22 cellular contexts compared by ENCODE assay signal in genomic region chr10:64534616-64535015, GRCh38.
DNase-seq lines count a peak whose midpoint lies in the region; ATAC-seq, FAIRE-seq and TF ChIP-seq lines count a peak whose summit lies in the region.
"Had no signal": no experiment of that assay in that cellular context is flagged by ENCODE, and none has a peak within 500 bp of the region (broad histone marks: within the 10 kb centered on the region; RNA-seq: fewer than 3 reads in every experiment).

No MANE protein-coding gene starts in this region.

- intact Hi-C loops in dorsolateral prefrontal cortex (cut with DNase I), result no loop called here

- H4K20me1 ChIP-seq in GM23338 (replicated peaks; ENCODE audit: insufficient read depth), result no peaks in the 10 kb centered on the region
- H4K20me1 ChIP-seq in astrocyte (ENCODE audit: insufficient read depth, low read length), result no peaks in the 10 kb centered on the region
- peaks cover 4% of the 10 kb centered on the region for H4K20me1 ChIP-seq in H9 (ENCODE audit: control insufficient read depth, insufficient read depth, insufficient read length)

- no CpG with 5 or more reads among the region's 2 CpGs for WGBS in H9 (ENCODE audit: extremely low coverage, insufficient read length, low lambda C conversion rate)

- H3K4me2 ChIP-seq in GM23338 (no peak overlapping the region), astrocyte (ENCODE audit: low read length) (no peak overlapping the region), H9 (ENCODE audit: insufficient read depth, insufficient read length, low read length) (no peak overlapping the region)
- H3K4me2 ChIP-seq: A549 had no signal

- H3K27ac ChIP-seq in GM23338 (ENCODE audit: low read depth) (no peak overlapping the region), astrocyte (ENCODE audit: low read depth, low read length) (no peak overlapping the region), dorsolateral prefrontal cortex (peak overlapping the region in 58 of 59 donors; percentile 59 to 95 (median 88)), H9 (ENCODE audit: insufficient read length, low read depth, low read length) (no peak overlapping the region)
- H3K27ac ChIP-seq: 22Rv1, A549, C4-2B, GM23248 had no signal

- H2AK5ac ChIP-seq in H9 (ENCODE audit: insufficient read length, low read length), result no peak overlapping the region

- H3K79me2 ChIP-seq in GM23338 (replicated peaks; ENCODE audit: insufficient read depth) (no peaks in the 10 kb centered on the region), astrocyte (ENCODE audit: insufficient read depth, low read length) (no peaks in the 10 kb centered on the region), H9 (ENCODE audit: insufficient read depth, low read length) (no peaks in the 10 kb centered on the region)

- H3K79me1 ChIP-seq in H9 (ENCODE audit: insufficient read depth, low read depth, low read length, poor library complexity, severe bottlenecking), result no peaks in the 10 kb centered on the region

- H3K9me3 ChIP-seq in astrocyte (ENCODE audit: insufficient read depth, low read depth, low read length) (no peaks in the 10 kb centered on the region), H9 (ENCODE audit: control insufficient read depth, low read depth, low read length) (no peaks in the 10 kb centered on the region)
- H3K9me3 ChIP-seq: A549, Caco-2 had no signal

- no peak overlapping the region for H3K23ac ChIP-seq in H9 (ENCODE audit: insufficient read length, low read depth, low read length)

- H3K9ac ChIP-seq in astrocyte (ENCODE audit: low read length) (no peak overlapping the region), H9 (ENCODE audit: extremely low read depth, insufficient read length, low read length) (no peak overlapping the region)
- H3K9ac ChIP-seq: GM23248 had no signal

- no peaks in the 10 kb centered on the region for H3K27me3 Mint-ChIP-seq in GM23338 (ENCODE audit: insufficient read depth, low read depth, poor library complexity)
- H3K27me3 Mint-ChIP-seq in astrocyte (ENCODE audit: low read depth, unreplicated experiment), result peaks cover 3% of the 10 kb centered on the region
- H3K27me3 Mint-ChIP-seq in H9 (ENCODE audit: low read depth), result no peaks in the 10 kb centered on the region
- H3K27me3 Mint-ChIP-seq: CD4-positive, alpha-beta T cell had no signal

- no peaks in the 10 kb centered on the region for H3F3A ChIP-seq in GM23338 (replicated peaks; ENCODE audit: low read depth)

- no peak overlapping the region for H2BK20ac ChIP-seq in H9 (ENCODE audit: low read depth, low read length, poor library complexity, severe bottlenecking)

- H3K23me2 ChIP-seq in H9 (ENCODE audit: insufficient read length, low read depth, low read length, poor library complexity, severe bottlenecking), result no peaks in the 10 kb centered on the region

- H3K36me3 Mint-ChIP-seq in GM23338 (ENCODE audit: low read depth), result no peaks in the 10 kb centered on the region
- no peaks in the 10 kb centered on the region for H3K36me3 Mint-ChIP-seq in astrocyte (ENCODE audit: low read depth, unreplicated experiment)
- H3K36me3 Mint-ChIP-seq in H9 (ENCODE audit: insufficient read depth in 1 of 3, low read depth in 3 of 3), result no peaks in the 10 kb centered on the region

- no peak overlapping the region for H4K91ac ChIP-seq in H9 (ENCODE audit: insufficient read length, low read depth, low read length)

- no peak overlapping the region for H3K4me3 Mint-ChIP-seq in GM23338
- H3K4me3 Mint-ChIP-seq in astrocyte (ENCODE audit: unreplicated experiment), result peak overlapping the region; percentile 4
- H3K4me3 Mint-ChIP-seq in H9, result no peak overlapping the region
- H3K4me3 Mint-ChIP-seq: CD4-positive, alpha-beta T cell; HFFc6 had no signal

- ATAC-seq in GM23338, result no peak
- no peak for ATAC-seq in HG03135 (IDR thresholded peaks at IDR 0.05; ENCODE audit: unreplicated experiment)
- ATAC-seq: A549, HCT116 had no signal

- H4K8ac ChIP-seq in H9 (replicated peaks; ENCODE audit: insufficient read length, low read depth, low read length), result no peak overlapping the region

- H3K4me1 Mint-ChIP-seq in GM23338 (peaks cover 4% of the 10 kb centered on the region; the same call in 1 of the 3 replicates), astrocyte (ENCODE audit: low read depth, unreplicated experiment) (peaks cover 4% of the 10 kb centered on the region), H9 (no peaks in the 10 kb centered on the region)

- H3K56ac ChIP-seq in H9 (ENCODE audit: insufficient read length, low read depth, low read length), result no peak overlapping the region

- DNase-seq in GM23338 (ENCODE audit: low spot score), result no peak
- DNase-seq in astrocyte (ENCODE audit: low read depth), result no peak
- no peak for DNase-seq in dorsolateral prefrontal cortex
- DNase-seq in putamen (ENCODE audit: low spot score), result peak; percentile 84
- no peak for DNase-seq in NCI-H2196 (lab: John Stamatoyannopoulos, UW; ENCODE audit: unreplicated experiment)
- no peak for DNase-seq in H9
- no peak for DNase-seq in frontal cortex (ENCODE audit: low spot score in 2 of 2)
- DNase-seq: AML-193; Caco-2; CD4-positive, alpha-beta T cell; GDM1; GM23248; HFFc6 had no signal

- H2BK15ac ChIP-seq in H9 (ENCODE audit: low read depth, low read length), result no peak overlapping the region

- no peak overlapping the region for H2BK120ac ChIP-seq in H9 (ENCODE audit: low read depth, low read length, poor library complexity, severe bottlenecking)

- H3K27me3 ChIP-seq in GM23338 (ENCODE audit: insufficient read depth), result no peaks in the 10 kb centered on the region
- H3K27me3 ChIP-seq in astrocyte (ENCODE audit: insufficient read depth, low read length), result no peaks in the 10 kb centered on the region
- no peaks in the 10 kb centered on the region for H3K27me3 ChIP-seq in dorsolateral prefrontal cortex
- no peaks in the 10 kb centered on the region for H3K27me3 ChIP-seq in H9 (ENCODE audit: insufficient read depth, low read length)

- H3K9me3 Mint-ChIP-seq in GM23338 (no peaks in the 10 kb centered on the region), astrocyte (ENCODE audit: unreplicated experiment) (no peaks in the 10 kb centered on the region), H9 (no peaks in the 10 kb centered on the region)

- TF ChIP-seq CTCF in GM23338 (conservative IDR thresholded peaks at IDR 0.05; ENCODE audit: low read depth in 2 of 2) (no peak), astrocyte (IDR thresholded peaks at IDR 0.05; ENCODE audit: insufficient read depth, low read depth, low read length) (no peak), dorsolateral prefrontal cortex (IDR thresholded peaks at IDR 0.05 in 54 of 56, conservative IDR thresholded peaks at IDR 0.05 in 2 of 56; ENCODE audit: low read depth in 1 of 56, partially characterized antibody in 56 of 56) (no peak), H9 (conservative IDR thresholded peaks at IDR 0.05) (no peak)

- H3K4me1 ChIP-seq in GM23338 (ENCODE audit: insufficient read depth) (no peaks in the 10 kb centered on the region), astrocyte (ENCODE audit: insufficient read depth, low read length) (no peaks in the 10 kb centered on the region), H9 (ENCODE audit: insufficient read depth, low read length) (no peaks in the 10 kb centered on the region)
- H3K4me1 ChIP-seq: A549, Caco-2 had no signal

- no peak overlapping the region for H4K5ac ChIP-seq in H9 (ENCODE audit: insufficient read length, low read depth, low read length)

- H2BK5ac ChIP-seq in H9 (ENCODE audit: insufficient read length, low read length), result no peak overlapping the region

- no peak overlapping the region for H3T11ph ChIP-seq in H9 (ENCODE audit: low read length)

- FAIRE-seq in astrocyte (lab: Jason Lieb, UNC) (no peak), frontal cortex (lab: Jason Lieb, UNC) (no peak)
- FAIRE-seq: D721Med, GM12892, GM18507, H54 had no signal

- no peak overlapping the region for H3K4ac ChIP-seq in H9 (ENCODE audit: low read depth, low read length)

- H3K18ac ChIP-seq in H9 (ENCODE audit: insufficient read length, low read depth, low read length), result no peak overlapping the region

- H3K4me3 ChIP-seq in GM23338 (no peak overlapping the region), astrocyte (ENCODE audit: insufficient read depth, low read depth, low read length) (no peak overlapping the region), dorsolateral prefrontal cortex (no peak overlapping the region)
- H3K4me3 ChIP-seq: A549, GM23248 had no signal

- no peak overlapping the region for H2BK12ac ChIP-seq in H9 (ENCODE audit: insufficient read length, low read depth, low read length)

- H3K27ac Mint-ChIP-seq in GM23338 (0 out of 2 replicates have a peak overlapping the region, but pooled peaks have one; percentile 13), astrocyte (ENCODE audit: unreplicated experiment) (no peak overlapping the region), H9 (peak overlapping the region in 1 of 3 experiments; percentile 5; a peak in 4 of 7 replicates)
- H3K27ac Mint-ChIP-seq: CD4-positive, alpha-beta T cell; HFFc6 had no signal

- H2AFZ ChIP-seq in GM23338 (peak overlapping the region; percentile 67; the same call in 1 of the 2 replicates), astrocyte (ENCODE audit: low read depth, low read length) (no peak overlapping the region), H9 (ENCODE audit: low read length) (no peak overlapping the region)
- H2AFZ ChIP-seq: GM23248 had no signal

- no peak overlapping the region for H3K14ac ChIP-seq in H9 (ENCODE audit: insufficient read depth, low read length)

- peaks cover 6% of the 10 kb centered on the region for H3K9me2 ChIP-seq in GM23338 (ENCODE audit: insufficient read depth)

- H3K36me3 ChIP-seq in GM23338 (ENCODE audit: insufficient read depth) (no peaks in the 10 kb centered on the region), astrocyte (ENCODE audit: insufficient read depth, low read length) (no peaks in the 10 kb centered on the region)

TF ChIP-seq in GM23338, 12 proteins besides CTCF, POLR2A, EP300 and RAD21 (continues in another document):
- no peak for TF ChIP-seq CREB1 (CRISPR knock-in tag; IDR thresholded peaks at IDR 0.05; ENCODE audit: low read depth)
- no peak for TF ChIP-seq EZH2 (IDR thresholded peaks at IDR 0.05; ENCODE audit: low read depth, unreplicated experiment)
- TF ChIP-seq STAT1 (IDR thresholded peaks at IDR 0.05; ENCODE audit: unreplicated experiment), result no peak
- TF ChIP-seq ZNF114 (CRISPR knock-in tag; IDR thresholded peaks at IDR 0.05), result no peak

Comparison
In these comparisons a context has a peak if more than half of its experiments do, and no peak if none do; other contexts are left out.
1. H3K27ac ChIP-seq: peak in dorsolateral prefrontal cortex (58 of 59); none in GM23338 (single experiment), astrocyte (single experiment) and H9 (single experiment).